ENCODE assay signal across 31 cellular contexts in genomic region chr12:7917392-7918267, GRCh38. TPM values are rescaled to one million over a fixed set of nuclear protein-coding genes. Genes with fewer than 3 reads are reported as not detected.
DNase-seq lines count a peak whose midpoint lies in the region; ATAC-seq and TF ChIP-seq lines count a peak whose summit lies in the region.
"Had no signal": no experiment of that assay in that cellular context is flagged by ENCODE, and none has a peak within 500 bp of the region (broad histone marks: within the 10 kb centered on the region; RNA-seq: fewer than 3 reads in every experiment).

No MANE protein-coding gene starts in this region.

- no peak overlapping the region for H3K56ac ChIP-seq in H9 (ENCODE audit: insufficient read length, low read depth, low read length)

- H3K18ac ChIP-seq in H9 (ENCODE audit: insufficient read length, low read depth, low read length) = no peak overlapping the region

- H3K23ac ChIP-seq in H9 (ENCODE audit: insufficient read length, low read depth, low read length) = no peak overlapping the region

- H3T11ph ChIP-seq in H9 (ENCODE audit: low read length) = no peak overlapping the region

- no peak overlapping the region for H2BK12ac ChIP-seq in H9 (ENCODE audit: insufficient read length, low read depth, low read length)

- H3K4me3 Mint-ChIP-seq in activated CD4-positive, alpha-beta T cell treated with anti-CD3 and anti-CD28 coated beads for 36 hours = no peak overlapping the region
- no peak overlapping the region for H3K4me3 Mint-ChIP-seq in H9
- peak overlapping the region in 1 of 2 donors; percentile 31 for H3K4me3 Mint-ChIP-seq in effector memory CD8-positive, alpha-beta T cell
- H3K4me3 Mint-ChIP-seq in nephron progenitor cell = no peak overlapping the region
- H3K4me3 Mint-ChIP-seq: activated CD4-positive, alpha-beta T cell treated with anti-CD3 and anti-CD28 coated beads, Interleukin-2, amount 10 ng/mL, durations not matched to agents 7 days and 5 days had no signal

- H3K27ac ChIP-seq in H9 (ENCODE audit: insufficient read length, low read depth, low read length) = no peak overlapping the region
- H3K27ac ChIP-seq: adrenal gland, brain microvascular endothelial cell, esophagus muscularis mucosa, gastrocnemius medialis, left lung, sigmoid colon, stomach, tibial nerve had no signal

- WGBS in H9 (ENCODE audit: extremely low coverage, insufficient read length, low lambda C conversion rate) = no CpG with 5 or more reads among the region's 19 CpGs

- H2BK120ac ChIP-seq in H9 (ENCODE audit: low read depth, low read length, poor library complexity, severe bottlenecking) = no peak overlapping the region

- no peak overlapping the region for H2AFZ ChIP-seq in H9 (ENCODE audit: low read length)

- H3K4ac ChIP-seq in H9 (ENCODE audit: low read depth, low read length) = no peak overlapping the region

- no peaks in the 10 kb centered on the region for H3K27me3 ChIP-seq in H9 (ENCODE audit: insufficient read depth, low read length)
- H3K27me3 ChIP-seq: adrenal gland, brain microvascular endothelial cell, gastrocnemius medialis, left lung, tibial nerve had no signal

- no peaks in the 10 kb centered on the region for H3K9me3 Mint-ChIP-seq in activated CD4-positive, alpha-beta T cell treated with anti-CD3 and anti-CD28 coated beads for 36 hours (ENCODE audit: low read depth)
- H3K9me3 Mint-ChIP-seq in H9 (no peaks in the 10 kb centered on the region), nephron progenitor cell (no peaks in the 10 kb centered on the region)
- no peaks in the 10 kb centered on the region for H3K9me3 Mint-ChIP-seq in effector memory CD8-positive, alpha-beta T cell
- H3K9me3 Mint-ChIP-seq: activated CD4-positive, alpha-beta T cell treated with anti-CD3 and anti-CD28 coated beads, Interleukin-2, amount 10 ng/mL, durations not matched to agents 7 days and 5 days had no signal

- H2BK15ac ChIP-seq in H9 (ENCODE audit: low read depth, low read length) = no peak overlapping the region

- peaks cover 33% of the 10 kb centered on the region for H3K4me1 Mint-ChIP-seq in activated CD4-positive, alpha-beta T cell treated with anti-CD3 and anti-CD28 coated beads for 36 hours
- peaks cover 26 to 27% of the 10 kb centered on the region in 2 experiments for H3K4me1 Mint-ChIP-seq in H9
- H3K4me1 Mint-ChIP-seq in effector memory CD8-positive, alpha-beta T cell (ENCODE audit: low read depth in 2 of 2) = peaks cover 23 to 44% of the 10 kb centered on the region in 2 donors
- no peaks in the 10 kb centered on the region for H3K4me1 Mint-ChIP-seq in nephron progenitor cell

- ATAC-seq in activated CD4-positive, alpha-beta T cell treated with anti-CD3 and anti-CD28 coated beads for 36 hours = no peak
- no peak for ATAC-seq in effector memory CD8-positive, alpha-beta T cell (replicated peaks)
- ATAC-seq in GM18873 (IDR thresholded peaks at IDR 0.05; ENCODE audit: low FRiP score, unreplicated experiment) (no peak), GM21423 (IDR thresholded peaks at IDR 0.05; ENCODE audit: unreplicated experiment) (no peak)
- ATAC-seq: gastrocnemius medialis, left lung had no signal

- peaks cover 4% of the 10 kb centered on the region; the same call in 1 of the 2 replicates for H3K4me1 ChIP-seq in H9 (ENCODE audit: insufficient read depth, low read length)
- H3K4me1 ChIP-seq: adrenal gland, gastrocnemius medialis, left lung, tibial nerve had no signal

- H3K79me2 ChIP-seq in H9 (ENCODE audit: insufficient read depth, low read length) = no peaks in the 10 kb centered on the region

- peaks cover 2% of the 10 kb centered on the region for H3K79me1 ChIP-seq in H9 (ENCODE audit: insufficient read depth, low read depth, low read length, poor library complexity, severe bottlenecking)

- TF ChIP-seq CTCF in H9 (conservative IDR thresholded peaks at IDR 0.05) = no peak
- TF ChIP-seq CTCF in nephron progenitor cell (IDR thresholded peaks at IDR 0.05) = no peak

- peak overlapping the region; percentile 32 for H3K27ac Mint-ChIP-seq in activated CD4-positive, alpha-beta T cell treated with anti-CD3 and anti-CD28 coated beads for 36 hours
- H3K27ac Mint-ChIP-seq in H9 (peak overlapping the region; percentile 91 to 94 (median 91); a peak in 5 of 7 replicates), nephron progenitor cell (peak overlapping the region; percentile 80)
- peak overlapping the region; percentile 68 to 84 for H3K27ac Mint-ChIP-seq in effector memory CD8-positive, alpha-beta T cell
- H3K27ac Mint-ChIP-seq: progenitor cell of endocrine pancreas had no signal

- no peak overlapping the region for H3K9ac ChIP-seq in H9 (ENCODE audit: extremely low read depth, insufficient read length, low read length)

- no peak overlapping the region for H2BK20ac ChIP-seq in H9 (ENCODE audit: low read depth, low read length, poor library complexity, severe bottlenecking)

- H2BK5ac ChIP-seq in H9 (ENCODE audit: insufficient read length, low read length) = no peak overlapping the region

- peaks cover 46% of the 10 kb centered on the region for H3K36me3 Mint-ChIP-seq in activated CD4-positive, alpha-beta T cell treated with anti-CD3 and anti-CD28 coated beads for 36 hours (ENCODE audit: low read depth)
- H3K36me3 Mint-ChIP-seq in H9 (ENCODE audit: insufficient read depth in 1 of 3, low read depth in 3 of 3) (peaks cover 30 to 56% (median 49%) of the 10 kb centered on the region in 3 experiments; a peak in 6 of 7 replicates), nephron progenitor cell (ENCODE audit: low read depth) (peaks cover 49% of the 10 kb centered on the region)
- H3K36me3 Mint-ChIP-seq in effector memory CD8-positive, alpha-beta T cell (ENCODE audit: insufficient read depth) = peaks cover 59% of the 10 kb centered on the region

- intact Hi-C loops in activated CD4-positive, alpha-beta T cell treated with anti-CD3 and anti-CD28 coated beads for 36 hours (cut with DNase I, micrococcal nuclease) = loop anchor here in 1 of 2 experiments (5.0 kb wide), 1 partner anchor 55 kb away; no protein-coding TSS in a partner anchor

- CTCF ChIA-PET in activated CD4-positive, alpha-beta T cell treated with anti-CD3 and anti-CD28 coated beads for 36 hours (lab: Charles Lee) = interaction anchor here (0.6 to 4.0 kb wide), 4 partner anchors 15 to 273 kb away, joined by 3 to 14 read pairs (median 3); no protein-coding TSS in a partner anchor

- no peak overlapping the region for H2AK5ac ChIP-seq in H9 (ENCODE audit: insufficient read length, low read length)

- H3K14ac ChIP-seq in H9 (ENCODE audit: insufficient read depth, low read length) = no peak overlapping the region

- no peaks in the 10 kb centered on the region for H3K9me3 ChIP-seq in H9 (ENCODE audit: control insufficient read depth, low read depth, low read length)
- H3K9me3 ChIP-seq: adrenal gland, esophagus muscularis mucosa, gastrocnemius medialis, left lung, sigmoid colon, stomach, tibial nerve had no signal

- no peaks in the 10 kb centered on the region for H3K27me3 Mint-ChIP-seq in activated CD4-positive, alpha-beta T cell treated with anti-CD3 and anti-CD28 coated beads for 36 hours
- H3K27me3 Mint-ChIP-seq in H9 (ENCODE audit: low read depth) (no peaks in the 10 kb centered on the region; the same call in none of the 2 replicates), nephron progenitor cell (ENCODE audit: low read depth, poor library complexity) (peaks cover 4% of the 10 kb centered on the region)
- no peaks in the 10 kb centered on the region for H3K27me3 Mint-ChIP-seq in effector memory CD8-positive, alpha-beta T cell
- H3K27me3 Mint-ChIP-seq: activated CD4-positive, alpha-beta T cell treated with anti-CD3 and anti-CD28 coated beads, Interleukin-2, amount 10 ng/mL, durations not matched to agents 7 days and 5 days; progenitor cell of endocrine pancreas had no signal

- H3K4me2 ChIP-seq in H9 (ENCODE audit: insufficient read depth, insufficient read length, low read length) = no peak overlapping the region

- no peak overlapping the region for H4K8ac ChIP-seq in H9 (replicated peaks; ENCODE audit: insufficient read length, low read depth, low read length)

- H4K5ac ChIP-seq in H9 (ENCODE audit: insufficient read length, low read depth, low read length) = no peak overlapping the region

- POLR2A ChIA-PET in activated CD4-positive, alpha-beta T cell treated with anti-CD3 and anti-CD28 coated beads for 36 hours (lab: Charles Lee) = interaction anchor here (0.6 to 1.1 kb wide), 3 partner anchors 11 to 15 kb away, joined by 3 to 4 read pairs (median 3); no protein-coding TSS in a partner anchor

- no peak for DNase-seq in activated CD4-positive, alpha-beta T cell treated with anti-CD3 and anti-CD28 coated beads for 36 hours
- no peak for DNase-seq in activated CD4-positive, alpha-beta T cell treated with anti-CD3 and anti-CD28 coated beads for 48 hours
- DNase-seq in H9 = no peak
- DNase-seq in effector memory CD8-positive, alpha-beta T cell = no peak
- DNase-seq in nephron progenitor cell = no peak
- DNase-seq in activated CD4-positive, CD25-positive, alpha-beta regulatory T cell (lab: John Stamatoyannopoulos, UW) = no peak
- DNase-seq: 8988T; activated CD4-positive, alpha-beta T cell treated with anti-CD3 and anti-CD28 coated beads, Interleukin-2, amount 10 ng/mL, durations not matched to agents 7 days and 5 days; activated CD8-positive, alpha-beta memory T cell treated with anti-CD3 and anti-CD28 coated beads, Interleukin-2, amount 50 U/mL, for 48 hours; adrenal gland; brain microvascular endothelial cell; CD8-positive, alpha-beta memory T cell; DMS53; effector memory CD4-positive, alpha-beta T cell; gastrocnemius medialis; hippocampal formation; Karpas-422; left lung; NCI-H1694; NCI-H2171 treated with DMSO at 0.1 percent for 48 hours; NCI-H526; SIG-M5; sigmoid colon; stimulated activated CD4-positive, alpha-beta T cell treated with anti-CD3 and anti-CD28 coated beads, Interleukin-15, amount 100 ng/mL, for 24 hours; stomach had no signal

- no peak overlapping the region for H4K91ac ChIP-seq in H9 (ENCODE audit: insufficient read length, low read depth, low read length)

- no peaks in the 10 kb centered on the region for H4K20me1 ChIP-seq in H9 (ENCODE audit: control insufficient read depth, insufficient read depth, insufficient read length)

- H3K23me2 ChIP-seq in H9 (ENCODE audit: insufficient read length, low read depth, low read length, poor library complexity, severe bottlenecking) = no peaks in the 10 kb centered on the region

RNA-seq across cellular contexts. Expression of gene SLC2A3, which starts 18.4 kb away (rescaled TPM):
- 100 to 1,000 TPM; 396 to 511 TPM for total RNA-seq in activated CD4-positive, alpha-beta T cell treated with anti-CD3 and anti-CD28 coated beads for 36 hours
- 569 and 581 TPM in 2 replicates for total RNA-seq in H9 (2021)

RNA-seq across cellular contexts. Expression of gene SLC2A14, which starts 44.9 kb away (rescaled TPM):
- total RNA-seq in activated CD4-positive, alpha-beta T cell treated with anti-CD3 and anti-CD28 coated beads for 36 hours = under 1 TPM; 0.19 to 0.25 TPM
- total RNA-seq in H9 (2021) = 19.1 and 19.3 TPM in 2 replicates
- total RNA-seq: gastrocnemius medialis; stomach; T-helper 1 cell treated with Interleukin-12 subunit alpha and Interleukin-12 subunit beta and Interleukin-4 antibody, amounts not matched to agents 30 ng/mL and 1 ng/mL, for 36 hours had no signal

Comparison
In these comparisons a context has a peak if more than half of its experiments do, and no peak if none do; other contexts are left out.
1. H3K27ac Mint-ChIP-seq: peak in every context shown above with its lines; median percentile 91 in H9; 80 in nephron progenitor cell; 76 in effector memory CD8-positive, alpha-beta T cell; 32 in activated CD4-positive, alpha-beta T cell treated with anti-CD3 and anti-CD28 coated beads for 36 hours.
2. RNA of gene SLC2A14, which starts 44.9 kb away (total RNA-seq): 19.1 to 19.3 TPM in H9; 0.19 to 0.25 TPM in activated CD4-positive, alpha-beta T cell treated with anti-CD3 and anti-CD28 coated beads for 36 hours; every median in the first group is over 10 times any median in the second.